In the genomic region with DNA sequence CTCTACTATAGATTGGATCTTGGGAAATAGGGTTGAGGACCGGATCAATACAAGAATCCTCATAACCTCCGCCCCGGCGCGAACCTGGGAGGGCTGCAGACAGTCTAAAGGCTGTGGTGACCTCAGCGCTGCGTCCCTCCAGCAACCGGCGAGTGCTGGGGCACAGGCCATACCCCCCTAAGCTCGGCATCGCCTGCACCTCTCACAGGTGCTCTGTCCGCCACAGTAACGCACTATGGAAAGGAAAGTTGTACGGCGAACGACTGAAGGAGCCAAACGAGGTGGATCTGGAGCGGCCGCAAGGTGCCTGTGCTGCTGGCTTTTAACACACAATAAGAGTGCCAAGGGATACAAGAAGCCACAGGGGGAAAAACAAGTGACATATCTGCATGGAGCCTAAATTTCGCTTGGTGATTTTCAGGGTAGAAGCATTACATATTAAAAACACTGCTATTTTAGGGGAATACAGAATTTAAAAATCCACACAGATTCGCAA, we compare ENCODE assay signal across 8 cellular contexts. TPM values are rescaled to one million over a fixed set of nuclear protein-coding genes. Genes with fewer than 3 reads are reported as not detected.
DNase-seq lines count a peak whose midpoint lies in the region; ATAC-seq and TF ChIP-seq lines count a peak whose summit lies in the region.

No MANE protein-coding gene starts in this region.

- H3K4me1 Mint-ChIP-seq in progenitor cell of endocrine pancreas (ENCODE audit: low read depth): peaks cover 35% of the 10 kb centered on the region

- peak; percentile 56 to 88 (median 78) for DNase-seq in NCI-H1417 (lab: John Stamatoyannopoulos, UW)
- DNase-seq in NCI-H1417 treated with DMSO at 0.1 percent for 48 hours (lab: John Stamatoyannopoulos, UW): no peak
- peak; percentile 75 for DNase-seq in NCI-H82 treated with DMSO at 0.1 percent for 48 hours (lab: John Stamatoyannopoulos, UW; ENCODE audit: unreplicated experiment)
- DNase-seq in activated T-helper 1 cell treated with Interleukin-2 at 50 U/mL for 16 hours (ENCODE audit: low read depth): peak; percentile 12
- DNase-seq in germinal center (ENCODE audit: low spot score): peak; percentile 35
- DNase-seq in progenitor cell of endocrine pancreas (ENCODE audit: low spot score, unreplicated experiment): peak; percentile 43

- no peak for TF ChIP-seq CTCF in progenitor cell of endocrine pancreas (IDR thresholded peaks at IDR 0.05; ENCODE audit: unreplicated experiment)

- ATAC-seq in HG02571 (IDR thresholded peaks at IDR 0.05; ENCODE audit: unreplicated experiment): no peak
- ATAC-seq in GM21515 (IDR thresholded peaks at IDR 0.05; ENCODE audit: unreplicated experiment): no peak

- H3K27ac Mint-ChIP-seq in progenitor cell of endocrine pancreas: no peak overlapping the region

- H3K4me3 Mint-ChIP-seq in progenitor cell of endocrine pancreas (ENCODE audit: low read depth): no peak overlapping the region

- no peaks in the 10 kb centered on the region for H3K9me3 Mint-ChIP-seq in progenitor cell of endocrine pancreas (ENCODE audit: low read depth)

- H3K36me3 Mint-ChIP-seq in progenitor cell of endocrine pancreas (ENCODE audit: insufficient read depth): peaks cover 13% of the 10 kb centered on the region

- H3K27me3 Mint-ChIP-seq in progenitor cell of endocrine pancreas: peaks cover 5% of the 10 kb centered on the region

RNA-seq across cellular contexts. Expression of a gene that starts 1.4 kb away (rescaled TPM):
- total RNA-seq in progenitor cell of endocrine pancreas: 31.6 and 31.9 TPM in 2 replicates

RNA-seq across cellular contexts. Expression of a gene that starts 53.1 kb away (rescaled TPM):
- 0.46 and 1.0 TPM in 2 replicates for total RNA-seq in progenitor cell of endocrine pancreas
